ENCODE assay signal across 10 cellular contexts in the genomic region with DNA sequence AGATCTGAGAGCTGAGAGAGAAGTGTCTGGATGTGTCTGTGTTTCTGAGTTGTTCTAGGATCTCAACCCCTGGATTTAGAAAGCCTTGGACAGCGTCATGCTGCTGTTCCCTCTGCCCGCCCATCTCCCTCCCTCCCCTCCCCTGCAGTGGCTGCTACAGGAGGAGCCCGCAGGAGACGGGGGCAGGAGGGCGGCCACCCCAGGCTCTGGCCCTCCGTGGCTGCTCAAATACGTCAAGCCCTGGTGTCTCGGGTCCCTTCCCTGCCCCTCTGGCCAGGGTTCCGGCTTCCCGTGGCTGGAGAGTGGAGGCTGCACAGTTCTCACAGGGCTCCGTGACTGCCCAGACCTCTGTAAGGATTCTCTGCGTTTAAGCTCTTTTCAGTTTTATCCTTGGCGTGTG.
"Had no signal": no experiment of that assay in that cellular context is flagged by ENCODE, and none has a peak within 500 bp of the region (broad histone marks: within the 10 kb centered on the region; RNA-seq: fewer than 3 reads in every experiment).

No MANE protein-coding gene starts in this region.

- H3K4me3 ChIP-seq: sigmoid colon, SJSA1 had no signal

- H3K4me1 ChIP-seq: foreskin keratinocyte, SJSA1 had no signal

- H3K27me3 ChIP-seq: foreskin keratinocyte, sigmoid colon, SJSA1 had no signal

- ATAC-seq: activated T-cell treated with anti-CD3 and anti-CD28 coated beads, Interleukin-2, amount 50 U/mL, for 72 hours; foreskin keratinocyte; stimulated activated naive B cell treated with anti-CD40 and anti-IgM and Interleukin-4, amounts not matched to agents 10 μg/mL and 1 μg/mL and 100 μg/mL, for 72 hours had no signal

- H3K36me3 ChIP-seq: sigmoid colon, SJSA1 had no signal

- H3K27ac ChIP-seq: foreskin keratinocyte, sigmoid colon, SJSA1 had no signal

- DNase-seq: activated gamma-delta T cell treated with Interleukin-2 at 50 U/mL for 16 hours; activated naive CD8-positive, alpha-beta T cell treated with anti-CD3 and anti-CD28 coated beads for 36 hours; activated T-cell treated with anti-CD3 and anti-CD28 coated beads, Interleukin-2, amount 50 U/mL, for 72 hours; foreskin keratinocyte; kidney; sigmoid colon; stimulated activated CD4-positive, alpha-beta T cell treated with anti-CD3 and anti-CD28 coated beads, Interleukin-2, amount 100 ng/mL, for 24 hours; stimulated activated naive B cell treated with anti-CD40 and anti-IgM and Interleukin-4, amounts not matched to agents 10 μg/mL and 1 μg/mL and 100 μg/mL, for 72 hours; T1000 had no signal

- H3K9me3 ChIP-seq: sigmoid colon had no signal
